28 cellular contexts compared by ENCODE assay signal in genomic region chr2:203301667-203302066, GRCh38.
"Had no signal": no experiment of that assay in that cellular context is flagged by ENCODE, and none has a peak within 500 bp of the region (broad histone marks: within the 10 kb centered on the region; RNA-seq: fewer than 3 reads in every experiment).

No MANE protein-coding gene starts in this region.

- H3K4me3 Mint-ChIP-seq: activated CD8-positive, alpha-beta T cell treated with anti-CD3 and anti-CD28 coated beads for 36 hours; activated naive CD4-positive, alpha-beta T cell treated with anti-CD3 and anti-CD28 coated beads, Interleukin-2, amount 50 U/mL, for 24 hours; activated naive CD8-positive, alpha-beta T cell treated with anti-CD3 and anti-CD28 coated beads, Interleukin-2, amount 50 U/mL, for 24 hours; brain; effector memory CD8-positive, alpha-beta T cell; nephron progenitor cell; WTC11 had no signal

- H3K36me3 ChIP-seq: ovary had no signal

- DNase-seq: activated CD4-positive, alpha-beta T cell treated with anti-CD3 and anti-CD28 coated beads, Interleukin-2, amount 50 U/mL, for 1 hour; activated CD8-positive, alpha-beta T cell treated with anti-CD3 and anti-CD28 coated beads for 36 hours; activated naive CD8-positive, alpha-beta T cell treated with anti-CD3 and anti-CD28 coated beads, Interleukin-2, amount 50 U/mL, for 24 hours; activated T-cell treated with anti-CD3 and anti-CD28 coated beads, Interleukin-2, amount 50 U/mL, for 48 hours; anterior cingulate cortex; cortex of kidney; effector memory CD8-positive, alpha-beta T cell; foreskin melanocyte; heart right ventricle; islet precursor cell; left cardiac atrium; left ventricle myocardium superior; mucosa of descending colon; nephron progenitor cell; ovary; right lobe of liver; stimulated activated CD4-positive, alpha-beta T cell treated with anti-CD3 and anti-CD28 coated beads, Interleukin-2, amount 100 ng/mL, for 48 hours; stimulated activated naive CD8-positive, alpha-beta T cell treated with anti-CD3 and anti-CD28 coated beads, Interleukin-15, Interleukin-2, amounts not matched to agents 100 U/mL and 50 U/mL, for 24 hours; T-helper 2 cell; testis; transverse colon had no signal

- FAIRE-seq: endothelial cell of umbilical vein had no signal

- H3K9me3 ChIP-seq: heart right ventricle, mucosa of descending colon, neutrophil, ovary, right lobe of liver, testis, transverse colon had no signal

- H3K27ac Mint-ChIP-seq: activated CD8-positive, alpha-beta T cell treated with anti-CD3 and anti-CD28 coated beads for 36 hours; activated naive CD4-positive, alpha-beta T cell treated with anti-CD3 and anti-CD28 coated beads, Interleukin-2, amount 50 U/mL, for 24 hours; activated naive CD8-positive, alpha-beta T cell treated with anti-CD3 and anti-CD28 coated beads, Interleukin-2, amount 50 U/mL, for 24 hours; activated T-helper 2 cell treated with anti-CD3 and anti-CD28 coated beads, Interferon-gamma antibody, Interleukin-2, Interleukin-4, amounts not matched to agents 10 μg/mL and 5 μg/mL and 100 μg/mL, durations not matched to agents 14 hours and 24 hours and 36 hours; brain; effector memory CD8-positive, alpha-beta T cell; nephron progenitor cell; progenitor cell of endocrine pancreas; WTC11 had no signal

- H3K4me1 Mint-ChIP-seq: activated naive CD4-positive, alpha-beta T cell treated with anti-CD3 and anti-CD28 coated beads, Interleukin-2, amount 50 U/mL, for 24 hours; activated naive CD8-positive, alpha-beta T cell treated with anti-CD3 and anti-CD28 coated beads, Interleukin-2, amount 50 U/mL, for 24 hours; brain; WTC11 had no signal

- H3K4me3 ChIP-seq: heart right ventricle, mucosa of descending colon, ovary, right lobe of liver, testis, transverse colon had no signal

- H3K4me1 ChIP-seq: heart right ventricle, right lobe of liver, testis, transverse colon had no signal

- H3K27me3 ChIP-seq: heart right ventricle, neutrophil, ovary, right lobe of liver, testis, transverse colon had no signal

- H3K27ac ChIP-seq: heart right ventricle, neutrophil, ovary, right lobe of liver, testis, transverse colon had no signal

- H3K9me3 Mint-ChIP-seq: activated CD8-positive, alpha-beta T cell treated with anti-CD3 and anti-CD28 coated beads for 36 hours; activated naive CD4-positive, alpha-beta T cell treated with anti-CD3 and anti-CD28 coated beads, Interleukin-2, amount 50 U/mL, for 24 hours; activated naive CD8-positive, alpha-beta T cell treated with anti-CD3 and anti-CD28 coated beads, Interleukin-2, amount 50 U/mL, for 24 hours; activated T-helper 2 cell treated with anti-CD3 and anti-CD28 coated beads, Interferon-gamma antibody, Interleukin-2, Interleukin-4, amounts not matched to agents 10 μg/mL and 5 μg/mL and 100 μg/mL, durations not matched to agents 14 hours and 24 hours and 36 hours; brain; effector memory CD8-positive, alpha-beta T cell; nephron progenitor cell; WTC11 had no signal

- ATAC-seq: activated CD8-positive, alpha-beta T cell treated with anti-CD3 and anti-CD28 coated beads for 36 hours; activated naive CD8-positive, alpha-beta T cell treated with anti-CD3 and anti-CD28 coated beads, Interleukin-2, amount 50 U/mL, for 24 hours; effector memory CD8-positive, alpha-beta T cell; heart right ventricle; left cardiac atrium; left ventricle myocardium superior; mucosa of descending colon; right lobe of liver; stimulated activated naive CD8-positive, alpha-beta T cell treated with anti-CD3 and anti-CD28 coated beads, Interleukin-15, Interleukin-2, amounts not matched to agents 100 U/mL and 50 U/mL, for 24 hours; WTC11 had no signal

- H3K27me3 Mint-ChIP-seq: activated CD8-positive, alpha-beta T cell treated with anti-CD3 and anti-CD28 coated beads for 36 hours; activated naive CD4-positive, alpha-beta T cell treated with anti-CD3 and anti-CD28 coated beads, Interleukin-2, amount 50 U/mL, for 24 hours; activated naive CD8-positive, alpha-beta T cell treated with anti-CD3 and anti-CD28 coated beads, Interleukin-2, amount 50 U/mL, for 24 hours; brain; effector memory CD8-positive, alpha-beta T cell; progenitor cell of endocrine pancreas had no signal
